In genomic region chr1:115116511-115116910, GRCh38 we compare ENCODE assay signal across 23 cellular contexts. TPM values are rescaled to one million over a fixed set of nuclear protein-coding genes. Genes with fewer than 3 reads are reported as not detected.
"Had no signal": no experiment of that assay in that cellular context is flagged by ENCODE, and none has a peak within 500 bp of the region (broad histone marks: within the 10 kb centered on the region; RNA-seq: fewer than 3 reads in every experiment).

No MANE protein-coding gene starts in this region.

- H3K4me1 ChIP-seq: body of pancreas, breast epithelium had no signal

- H3K9me3 ChIP-seq: SJCRH30 had no signal

- H3K27ac ChIP-seq: body of pancreas, breast epithelium, SJCRH30, SK-N-MC had no signal

- H3K36me3 ChIP-seq: breast epithelium, SJCRH30 had no signal

- DNase-seq: activated CD4-positive, alpha-beta T cell treated with anti-CD3 and anti-CD28 coated beads, Interleukin-2, amount 10 ng/mL, durations not matched to agents 24 days and 14 days; activated CD4-positive, alpha-beta T cell treated with anti-CD3 and anti-CD28 coated beads, Interleukin-2, amount 50 U/mL, for 48 hours; activated CD8-positive, alpha-beta T cell treated with anti-CD3 and anti-CD28 coated beads, Interleukin-2, amount 10 ng/mL, durations not matched to agents 7 days and 5 days; activated gamma-delta T cell; activated naive CD4-positive, alpha-beta T cell treated with Interleukin-2 at 50 U/mL for 16 hours; activated naive CD8-positive, alpha-beta T cell treated with anti-CD3 and anti-CD28 coated beads, Interleukin-2, amount 10 ng/mL, durations not matched to agents 7 days and 5 days; activated T-cell treated with anti-CD3 and anti-CD28 coated beads, Interleukin-2, amount 50 U/mL, for 24 hours; amygdala; body of pancreas; NCI-H1092 treated with DMSO at 0.1 percent for 48 hours; NCI-H1436; NCI-H1694 treated with DMSO at 0.1 percent for 48 hours; NCI-H2029; NCI-H2107; NCI-H69; NCI-H82; NK-92 treated with Interleukin-12 subunit alpha and Interleukin-12 subunit beta, amount 100 ng/mL, for 24 hours; SHP77; SJCRH30; T1000 had no signal

- H3K4me3 ChIP-seq: body of pancreas, breast epithelium, K562, SJCRH30, SK-N-MC had no signal

RNA-seq across cellular contexts. Expression of gene TSPAN2, which starts 27.2 kb away (rescaled TPM):
- total RNA-seq: K562 had no signal
